ENCODE assay signal across 1 cellular context in the genomic region with DNA sequence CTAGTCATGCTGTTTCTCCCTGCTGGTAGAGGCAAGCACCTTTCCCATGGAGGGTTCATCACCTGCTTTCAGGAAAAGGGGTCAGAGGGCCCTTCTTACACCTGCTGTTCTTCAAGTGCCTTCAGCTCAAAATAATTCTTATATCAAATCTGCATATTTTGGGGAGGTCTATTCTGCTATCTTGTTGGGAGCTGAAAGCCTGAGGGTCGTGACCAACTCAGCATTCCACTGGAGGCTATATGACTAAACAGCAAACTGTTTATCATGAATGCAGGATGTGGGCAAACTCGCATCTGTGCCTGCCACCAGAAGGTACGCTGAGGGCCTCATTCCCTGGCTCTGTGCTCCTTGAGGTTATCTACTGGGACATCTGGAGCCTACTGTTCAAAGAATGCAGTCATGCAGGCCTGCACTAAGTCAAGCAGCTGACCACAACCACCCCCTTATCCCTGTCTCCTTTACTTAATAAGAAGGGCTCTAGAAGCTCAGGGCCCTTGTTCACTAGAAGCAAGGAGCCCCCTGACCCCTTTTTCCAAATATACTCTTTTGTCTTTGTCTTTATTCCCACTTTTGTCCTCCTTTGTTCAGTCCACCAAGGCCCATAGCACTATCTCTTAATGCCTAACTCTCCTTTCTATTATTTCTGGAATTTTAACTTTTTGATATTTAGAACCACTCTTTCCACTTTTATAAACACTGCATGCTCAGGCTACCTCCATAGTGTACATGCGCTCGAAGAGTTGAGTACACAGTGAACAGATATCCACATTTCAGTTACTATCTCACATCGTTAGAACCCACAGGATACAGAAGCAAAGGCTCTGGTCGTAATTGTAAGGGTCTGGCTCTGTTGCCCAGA.
TF ChIP-seq lines count a peak whose summit lies in the region.

No MANE protein-coding gene starts in this region.

TF ChIP-seq in K562, 482 proteins besides CTCF, POLR2A, EP300 and RAD21 (continued from another document and continues in another):
- TF ChIP-seq ZNF431 (CRISPR knock-in tag; IDR thresholded peaks at IDR 0.05) (peak; percentile 26; the same call in 1 of the 2 replicates), ZNF408 (CRISPR knock-in tag; IDR thresholded peaks at IDR 0.05; ENCODE audit: low read depth) (no peak), HDAC2 (IDR thresholded peaks at IDR 0.05) (0 out of 2 replicates have a peak, but pooled peaks have one; percentile 10), SNRNP70 (optimal IDR thresholded peaks at IDR 0.05; ENCODE audit: low read depth, low read length) (no peak), ATF1 (CRISPR knock-in tag; IDR thresholded peaks at IDR 0.05) (no peak), ATF1 (tag; IDR thresholded peaks at IDR 0.05) (peak; percentile 30; the same call in 1 of the 2 replicates), NCOA1 (IDR thresholded peaks at IDR 0.05; ENCODE audit: low read depth) (0 out of 2 replicates have a peak, but pooled peaks have one; percentile 32), HDAC3 (IDR thresholded peaks at IDR 0.05; ENCODE audit: borderline replicate concordance, partially characterized antibody) (peak; percentile 31), ZEB2 (IDR thresholded peaks at IDR 0.05) (peak; percentile 25; the same call in 1 of the 2 replicates), HNRNPUL1 (IDR thresholded peaks at IDR 0.05; ENCODE audit: low read length) (no peak), ZNF778 (CRISPR knock-in tag; IDR thresholded peaks at IDR 0.05) (no peak), CBFB (CRISPR knock-in tag; IDR thresholded peaks at IDR 0.05) (0 out of 2 replicates have a peak, but pooled peaks have one; percentile 60), IFI16 (CRISPR knock-in tag; IDR thresholded peaks at IDR 0.05) (no peak), TRIM28 (IDR thresholded peaks at IDR 0.05) (peak; percentile 54; the same call in 1 of the 2 replicates), SMAD3 (CRISPR knock-in tag; conservative IDR thresholded peaks at IDR 0.05) (no peak), NFYB (IDR thresholded peaks at IDR 0.05; ENCODE audit: extremely low read depth, insufficient read length) (no peak), SRF (CRISPR knock-in tag; IDR thresholded peaks at IDR 0.05) (no peak), ZNF75A (CRISPR knock-in tag; IDR thresholded peaks at IDR 0.05) (no peak), POU5F1 (IDR thresholded peaks at IDR 0.05; ENCODE audit: borderline replicate concordance, low read depth, low read length, partially characterized antibody) (no peak), SPI1 (IDR thresholded peaks at IDR 0.05; ENCODE audit: borderline replicate concordance, low read depth, low read length) (no peak), ELF4 (CRISPR knock-in tag; IDR thresholded peaks at IDR 0.05) (no peak), SNIP1 (IDR thresholded peaks at IDR 0.05; ENCODE audit: low read depth) (no peak)
- TF ChIP-seq, protein P1, sequence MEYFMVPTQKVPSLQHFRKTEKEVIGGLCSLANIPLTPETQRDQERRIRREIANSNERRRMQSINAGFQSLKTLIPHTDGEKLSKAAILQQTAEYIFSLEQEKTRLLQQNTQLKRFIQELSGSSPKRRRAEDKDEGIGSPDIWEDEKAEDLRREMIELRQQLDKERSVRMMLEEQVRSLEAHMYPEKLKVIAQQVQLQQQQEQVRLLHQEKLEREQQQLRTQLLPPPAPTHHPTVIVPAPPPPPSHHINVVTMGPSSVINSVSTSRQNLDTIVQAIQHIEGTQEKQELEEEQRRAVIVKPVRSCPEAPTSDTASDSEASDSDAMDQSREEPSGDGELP (CRISPR knock-in tag; IDR thresholded peaks at IDR 0.05; ENCODE audit: borderline replicate concordance) = peak; percentile 92
- TF ChIP-seq, protein P2, sequence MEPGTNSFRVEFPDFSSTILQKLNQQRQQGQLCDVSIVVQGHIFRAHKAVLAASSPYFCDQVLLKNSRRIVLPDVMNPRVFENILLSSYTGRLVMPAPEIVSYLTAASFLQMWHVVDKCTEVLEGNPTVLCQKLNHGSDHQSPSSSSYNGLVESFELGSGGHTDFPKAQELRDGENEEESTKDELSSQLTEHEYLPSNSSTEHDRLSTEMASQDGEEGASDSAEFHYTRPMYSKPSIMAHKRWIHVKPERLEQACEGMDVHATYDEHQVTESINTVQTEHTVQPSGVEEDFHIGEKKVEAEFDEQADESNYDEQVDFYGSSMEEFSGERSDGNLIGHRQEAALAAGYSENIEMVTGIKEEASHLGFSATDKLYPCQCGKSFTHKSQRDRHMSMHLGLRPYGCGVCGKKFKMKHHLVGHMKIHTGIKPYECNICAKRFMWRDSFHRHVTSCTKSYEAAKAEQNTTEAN (CRISPR knock-in tag; IDR thresholded peaks at IDR 0.05) = no peak
- TF ChIP-seq, protein P3, sequence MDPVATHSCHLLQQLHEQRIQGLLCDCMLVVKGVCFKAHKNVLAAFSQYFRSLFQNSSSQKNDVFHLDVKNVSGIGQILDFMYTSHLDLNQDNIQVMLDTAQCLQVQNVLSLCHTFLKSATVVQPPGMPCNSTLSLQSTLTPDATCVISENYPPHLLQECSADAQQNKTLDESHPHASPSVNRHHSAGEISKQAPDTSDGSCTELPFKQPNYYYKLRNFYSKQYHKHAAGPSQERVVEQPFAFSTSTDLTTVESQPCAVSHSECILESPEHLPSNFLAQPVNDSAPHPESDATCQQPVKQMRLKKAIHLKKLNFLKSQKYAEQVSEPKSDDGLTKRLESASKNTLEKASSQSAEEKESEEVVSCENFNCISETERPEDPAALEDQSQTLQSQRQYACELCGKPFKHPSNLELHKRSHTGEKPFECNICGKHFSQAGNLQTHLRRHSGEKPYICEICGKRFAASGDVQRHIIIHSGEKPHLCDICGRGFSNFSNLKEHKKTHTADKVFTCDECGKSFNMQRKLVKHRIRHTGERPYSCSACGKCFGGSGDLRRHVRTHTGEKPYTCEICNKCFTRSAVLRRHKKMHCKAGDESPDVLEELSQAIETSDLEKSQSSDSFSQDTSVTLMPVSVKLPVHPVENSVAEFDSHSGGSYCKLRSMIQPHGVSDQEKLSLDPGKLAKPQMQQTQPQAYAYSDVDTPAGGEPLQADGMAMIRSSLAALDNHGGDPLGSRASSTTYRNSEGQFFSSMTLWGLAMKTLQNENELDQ (CRISPR knock-in tag; IDR thresholded peaks at IDR 0.05; ENCODE audit: borderline replicate concordance) = 0 out of 2 replicates have a peak, but pooled peaks have one; percentile 29
- TF ChIP-seq, protein P4, sequence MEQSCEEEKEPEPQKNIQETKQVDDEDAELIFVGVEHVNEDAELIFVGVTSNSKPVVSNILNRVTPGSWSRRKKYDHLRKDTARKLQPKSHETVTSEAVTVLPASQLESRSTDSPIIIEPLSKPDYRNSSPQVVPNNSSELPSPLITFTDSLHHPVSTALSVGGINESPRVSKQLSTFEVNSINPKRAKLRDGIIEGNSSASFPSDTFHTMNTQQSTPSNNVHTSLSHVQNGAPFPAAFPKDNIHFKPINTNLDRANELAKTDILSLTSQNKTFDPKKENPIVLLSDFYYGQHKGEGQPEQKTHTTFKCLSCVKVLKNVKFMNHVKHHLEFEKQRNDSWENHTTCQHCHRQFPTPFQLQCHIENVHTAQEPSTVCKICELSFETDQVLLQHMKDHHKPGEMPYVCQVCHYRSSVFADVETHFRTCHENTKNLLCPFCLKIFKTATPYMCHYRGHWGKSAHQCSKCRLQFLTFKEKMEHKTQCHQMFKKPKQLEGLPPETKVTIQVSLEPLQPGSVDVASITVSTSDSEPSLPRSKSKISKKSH (CRISPR knock-in tag; IDR thresholded peaks at IDR 0.05) = no peak
- TF ChIP-seq, protein P5, sequence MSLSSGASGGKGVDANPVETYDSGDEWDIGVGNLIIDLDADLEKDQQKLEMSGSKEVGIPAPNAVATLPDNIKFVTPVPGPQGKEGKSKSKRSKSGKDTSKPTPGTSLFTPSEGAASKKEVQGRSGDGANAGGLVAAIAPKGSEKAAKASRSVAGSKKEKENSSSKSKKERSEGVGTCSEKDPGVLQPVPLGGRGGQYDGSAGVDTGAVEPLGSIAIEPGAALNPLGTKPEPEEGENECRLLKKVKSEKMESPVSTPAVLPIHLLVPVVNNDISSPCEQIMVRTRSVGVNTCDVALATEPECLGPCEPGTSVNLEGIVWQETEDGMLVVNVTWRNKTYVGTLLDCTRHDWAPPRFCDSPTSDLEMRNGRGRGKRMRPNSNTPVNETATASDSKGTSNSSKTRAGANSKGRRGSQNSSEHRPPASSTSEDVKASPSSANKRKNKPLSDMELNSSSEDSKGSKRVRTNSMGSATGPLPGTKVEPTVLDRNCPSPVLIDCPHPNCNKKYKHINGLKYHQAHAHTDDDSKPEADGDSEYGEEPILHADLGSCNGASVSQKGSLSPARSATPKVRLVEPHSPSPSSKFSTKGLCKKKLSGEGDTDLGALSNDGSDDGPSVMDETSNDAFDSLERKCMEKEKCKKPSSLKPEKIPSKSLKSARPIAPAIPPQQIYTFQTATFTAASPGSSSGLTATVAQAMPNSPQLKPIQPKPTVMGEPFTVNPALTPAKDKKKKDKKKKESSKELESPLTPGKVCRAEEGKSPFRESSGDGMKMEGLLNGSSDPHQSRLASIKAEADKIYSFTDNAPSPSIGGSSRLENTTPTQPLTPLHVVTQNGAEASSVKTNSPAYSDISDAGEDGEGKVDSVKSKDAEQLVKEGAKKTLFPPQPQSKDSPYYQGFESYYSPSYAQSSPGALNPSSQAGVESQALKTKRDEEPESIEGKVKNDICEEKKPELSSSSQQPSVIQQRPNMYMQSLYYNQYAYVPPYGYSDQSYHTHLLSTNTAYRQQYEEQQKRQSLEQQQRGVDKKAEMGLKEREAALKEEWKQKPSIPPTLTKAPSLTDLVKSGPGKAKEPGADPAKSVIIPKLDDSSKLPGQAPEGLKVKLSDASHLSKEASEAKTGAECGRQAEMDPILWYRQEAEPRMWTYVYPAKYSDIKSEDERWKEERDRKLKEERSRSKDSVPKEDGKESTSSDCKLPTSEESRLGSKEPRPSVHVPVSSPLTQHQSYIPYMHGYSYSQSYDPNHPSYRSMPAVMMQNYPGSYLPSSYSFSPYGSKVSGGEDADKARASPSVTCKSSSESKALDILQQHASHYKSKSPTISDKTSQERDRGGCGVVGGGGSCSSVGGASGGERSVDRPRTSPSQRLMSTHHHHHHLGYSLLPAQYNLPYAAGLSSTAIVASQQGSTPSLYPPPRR (CRISPR knock-in tag; IDR thresholded peaks at IDR 0.05; ENCODE audit: borderline replicate concordance) = no peak
- TF ChIP-seq, protein P6, sequence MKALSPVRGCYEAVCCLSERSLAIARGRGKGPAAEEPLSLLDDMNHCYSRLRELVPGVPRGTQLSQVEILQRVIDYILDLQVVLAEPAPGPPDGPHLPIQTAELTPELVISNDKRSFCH (CRISPR knock-in tag; IDR thresholded peaks at IDR 0.05) = no peak
- TF ChIP-seq, protein P6 (tag; IDR thresholded peaks at IDR 0.05) = peak; percentile 60; the same call in 1 of the 2 replicates
- TF ChIP-seq, protein P7, sequence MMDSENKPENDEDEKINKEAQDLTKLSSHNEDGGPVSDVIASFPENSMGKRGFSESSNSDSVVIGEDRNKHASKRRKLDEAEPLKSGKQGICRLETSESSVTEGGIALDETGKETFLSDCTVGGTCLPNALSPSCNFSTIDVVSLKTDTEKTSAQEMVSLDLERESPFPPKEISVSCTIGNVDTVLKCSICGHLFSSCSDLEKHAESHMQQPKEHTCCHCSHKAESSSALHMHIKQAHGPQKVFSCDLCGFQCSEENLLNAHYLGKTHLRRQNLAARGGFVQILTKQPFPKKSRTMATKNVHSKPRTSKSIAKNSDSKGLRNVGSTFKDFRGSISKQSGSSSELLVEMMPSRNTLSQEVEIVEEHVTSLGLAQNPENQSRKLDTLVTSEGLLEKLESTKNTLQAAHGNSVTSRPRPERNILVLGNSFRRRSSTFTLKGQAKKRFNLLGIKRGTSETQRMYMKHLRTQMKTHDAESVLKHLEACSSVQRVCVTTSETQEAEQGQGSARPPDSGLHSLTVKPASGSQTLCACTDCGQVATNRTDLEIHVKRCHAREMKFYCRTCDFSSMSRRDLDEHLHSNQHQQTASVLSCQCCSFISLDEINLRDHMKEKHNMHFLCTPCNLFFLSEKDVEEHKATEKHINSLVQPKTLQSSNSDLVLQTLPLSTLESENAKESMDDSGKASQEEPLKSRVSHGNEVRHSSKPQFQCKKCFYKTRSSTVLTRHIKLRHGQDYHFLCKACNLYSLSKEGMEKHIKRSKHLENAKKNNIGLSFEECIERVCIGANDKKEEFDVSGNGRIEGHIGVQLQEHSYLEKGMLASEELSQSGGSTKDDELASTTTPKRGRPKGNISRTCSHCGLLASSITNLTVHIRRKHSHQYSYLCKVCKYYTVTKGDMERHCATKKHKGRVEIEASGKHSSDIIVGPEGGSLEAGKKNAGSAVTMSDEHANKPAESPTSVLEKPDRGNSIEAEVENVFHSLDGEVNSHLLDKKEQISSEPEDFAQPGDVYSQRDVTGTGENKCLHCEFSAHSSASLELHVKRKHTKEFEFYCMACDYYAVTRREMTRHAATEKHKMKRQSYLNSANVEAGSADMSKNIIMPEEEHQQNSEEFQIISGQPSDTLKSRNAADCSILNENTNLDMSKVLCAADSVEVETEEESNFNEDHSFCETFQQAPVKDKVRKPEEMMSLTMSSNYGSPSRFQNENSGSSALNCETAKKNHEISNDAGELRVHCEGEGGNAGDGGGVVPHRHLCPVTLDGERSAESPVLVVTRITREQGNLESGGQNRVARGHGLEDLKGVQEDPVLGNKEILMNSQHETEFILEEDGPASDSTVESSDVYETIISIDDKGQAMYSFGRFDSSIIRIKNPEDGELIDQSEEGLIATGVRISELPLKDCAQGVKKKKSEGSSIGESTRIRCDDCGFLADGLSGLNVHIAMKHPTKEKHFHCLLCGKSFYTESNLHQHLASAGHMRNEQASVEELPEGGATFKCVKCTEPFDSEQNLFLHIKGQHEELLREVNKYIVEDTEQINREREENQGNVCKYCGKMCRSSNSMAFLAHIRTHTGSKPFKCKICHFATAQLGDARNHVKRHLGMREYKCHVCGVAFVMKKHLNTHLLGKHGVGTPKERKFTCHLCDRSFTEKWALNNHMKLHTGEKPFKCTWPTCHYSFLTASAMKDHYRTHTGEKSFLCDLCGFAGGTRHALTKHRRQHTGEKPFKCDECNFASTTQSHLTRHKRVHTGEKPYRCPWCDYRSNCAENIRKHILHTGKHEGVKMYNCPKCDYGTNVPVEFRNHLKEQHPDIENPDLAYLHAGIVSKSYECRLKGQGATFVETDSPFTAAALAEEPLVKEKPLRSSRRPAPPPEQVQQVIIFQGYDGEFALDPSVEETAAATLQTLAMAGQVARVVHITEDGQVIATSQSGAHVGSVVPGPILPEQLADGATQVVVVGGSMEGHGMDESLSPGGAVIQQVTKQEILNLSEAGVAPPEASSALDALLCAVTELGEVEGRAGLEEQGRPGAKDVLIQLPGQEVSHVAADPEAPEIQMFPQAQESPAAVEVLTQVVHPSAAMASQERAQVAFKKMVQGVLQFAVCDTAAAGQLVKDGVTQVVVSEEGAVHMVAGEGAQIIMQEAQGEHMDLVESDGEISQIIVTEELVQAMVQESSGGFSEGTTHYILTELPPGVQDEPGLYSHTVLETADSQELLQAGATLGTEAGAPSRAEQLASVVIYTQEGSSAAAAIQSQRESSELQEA (IDR thresholded peaks at IDR 0.05; ENCODE audit: low read depth) = no peak
